ENCODE assay signal across 8 cellular contexts in genomic region chr9:128702445-128702948, GRCh38. TPM values are rescaled to one million over a fixed set of nuclear protein-coding genes. Genes with fewer than 3 reads are reported as not detected.
DNase-seq lines count a peak whose midpoint lies in the region; ATAC-seq and TF ChIP-seq lines count a peak whose summit lies in the region.

Gene PKN3, plus strand, starts transcription at chr9:128702503. Its CDS starts 413 bp downstream, at chr9:128702916.

- peak; percentile 81 for ATAC-seq in GM21390 (IDR thresholded peaks at IDR 0.05; ENCODE audit: unreplicated experiment)
- ATAC-seq in IMR-90 (ENCODE audit: low read depth) = peak; percentile 91

- peak within 1 kb of the TSS; percentile 75 to 89; a peak in 2 of 4 replicates for H4K8ac ChIP-seq in IMR-90 (ENCODE audit: low read depth in 2 of 2, low read length in 2 of 2)

- TF ChIP-seq CTCF in IMR-90 (conservative IDR thresholded peaks at IDR 0.05; ENCODE audit: low read depth, low read length) (peak; percentile 58), osteoblast (IDR thresholded peaks at IDR 0.05; ENCODE audit: extremely low read depth, low read depth, low read length) (peak; percentile 72)

- peaks cover 8% of the 10 kb centered on the region for H3K9me1 ChIP-seq in IMR-90 (ENCODE audit: insufficient read depth, low read length)

- H3K4me1 ChIP-seq in IMR-90 (ENCODE audit: control insufficient read depth, insufficient read depth, low read length) (no peaks in the 10 kb centered on the region), SJSA1 (replicated peaks) (peaks cover 21% of the 10 kb centered on the region), osteoblast (ENCODE audit: insufficient read depth, low read length) (peaks cover 4% of the 10 kb centered on the region), thymus (ENCODE audit: control insufficient read depth, insufficient read depth, low read length) (peaks cover 3% of the 10 kb centered on the region)

- dilution Hi-C loops in IMR-90 (cut with HindIII; ENCODE audit: low sequenced_read_pairs, unreplicated experiment) = no loop called here

- H4K5ac ChIP-seq in IMR-90 (ENCODE audit: low read depth, low read length) = no peak within 1 kb of the TSS

- no TSS peak for BruUV-seq in IMR-90 (replicated peaks; lab: Mats Ljungman, UMichigan)

- peak; percentile 59 for DNase-seq in DMS114 treated with DMSO at 0.1 percent for 48 hours (lab: John Stamatoyannopoulos, UW; ENCODE audit: unreplicated experiment)
- DNase-seq in IMR-90 = peak; percentile 66
- DNase-seq in SJSA1 (ENCODE audit: low read depth in 1 of 2, low spot score in 2 of 2) = peak; percentile 89 to 91
- DNase-seq in activated naive CD4-positive, alpha-beta T cell treated with Interleukin-2 at 50 U/mL for 16 hours = peak; percentile 88
- DNase-seq in globus pallidus (ENCODE audit: low spot score) = peak; percentile 69
- DNase-seq in osteoblast (ENCODE audit: insufficient read length, low spot score, missing footprints) = peak; percentile 100

- H2BK15ac ChIP-seq in IMR-90 (ENCODE audit: low read depth, low read length) = no peak within 1 kb of the TSS

- WGBS in IMR-90 (ENCODE audit: extremely low coverage in 2 of 2, insufficient read length in 1 of 2), 2 experiments = 0% methylated on average over 16 of the region's 65 CpGs; no CpG with 5 or more reads in 1 of the 2 experiments
- WGBS in thymus = under 1% methylated on average over 65 of the region's 65 CpGs

- POLR2A ChIA-PET in IMR-90 (lab: Charles Lee; ENCODE audit: unreplicated experiment) = interaction anchor here (0.5 kb wide), 1 partner anchor 15 kb away, joined by 3 read pairs; no protein-coding TSS in a partner anchor

- H2BK5ac ChIP-seq in IMR-90 (ENCODE audit: low read depth, low read length, poor library complexity, severe bottlenecking) = no peak within 1 kb of the TSS

- H3K4ac ChIP-seq in IMR-90 (ENCODE audit: low read depth, low read length) = peak within 1 kb of the TSS; percentile 63

- peak within 1 kb of the TSS; percentile 68; the same call in 1 of the 2 replicates for H3K14ac ChIP-seq in IMR-90 (replicated peaks; ENCODE audit: low read depth, low read length)

- no peak within 1 kb of the TSS for H2BK20ac ChIP-seq in IMR-90 (ENCODE audit: low read depth, low read length)

- H3K18ac ChIP-seq in IMR-90 (ENCODE audit: low read depth, low read length) = no peak within 1 kb of the TSS

- peak within 1 kb of the TSS; percentile 47; the same call in 1 of the 2 replicates for H3K23ac ChIP-seq in IMR-90 (ENCODE audit: low read depth, low read length)

- H2BK120ac ChIP-seq in IMR-90 (ENCODE audit: low read depth, low read length) = peak within 1 kb of the TSS; percentile 27

- in situ Hi-C loops in IMR-90 (cut with MboI; ENCODE audit: low sequenced_read_pairs) = no loop called here

- peak; percentile 28 for TF ChIP-seq RAD21 in IMR-90 (IDR thresholded peaks at IDR 0.05; ENCODE audit: low read length)

- H3K79me1 ChIP-seq in IMR-90 (ENCODE audit: low read depth in 1 of 2, low read length in 2 of 2) = peaks cover 0 to 20% of the 10 kb centered on the region in 2 experiments; a peak in 3 of 4 replicates

- peak within 1 kb of the TSS; percentile 57; the same call in 1 of the 2 replicates for H3K9ac ChIP-seq in IMR-90 (ENCODE audit: low read depth, low read length)

- H2AK9ac ChIP-seq in IMR-90 (replicated peaks; ENCODE audit: low read depth, low read length, poor library complexity) = peak within 1 kb of the TSS; percentile 96

- H3K4me3 ChIP-seq in IMR-90 (ENCODE audit: insufficient read depth, low read depth, low read length) (peak within 1 kb of the TSS; percentile 74), SJSA1 (peak within 1 kb of the TSS; percentile 73), osteoblast (ENCODE audit: insufficient read depth, low read length) (peak within 1 kb of the TSS; percentile 80), thymus (ENCODE audit: low read length) (peak within 1 kb of the TSS; percentile 88)

- H3K27ac ChIP-seq in IMR-90 (ENCODE audit: insufficient read depth, low read length) = peak within 1 kb of the TSS; percentile 58; the same call in 1 of the 2 replicates
- H3K27ac ChIP-seq in SJSA1 = peak within 1 kb of the TSS; percentile 75
- no peak within 1 kb of the TSS for H3K27ac ChIP-seq in osteoblast (ENCODE audit: low read depth, low read length)
- H3K27ac ChIP-seq in thymus (ENCODE audit: low read depth) = peak within 1 kb of the TSS; percentile 59

- no peaks in the 10 kb centered on the region; the same call in 1 of the 2 replicates for H4K20me1 ChIP-seq in IMR-90 (ENCODE audit: insufficient read depth, low read length)
- H4K20me1 ChIP-seq in osteoblast (ENCODE audit: insufficient read depth, low read length) = no peaks in the 10 kb centered on the region

- no peak within 1 kb of the TSS for H4K91ac ChIP-seq in IMR-90 (ENCODE audit: insufficient read depth, low read depth, low read length)

- intact Hi-C loops in IMR-90 (cut with micrococcal nuclease) = no loop called here

- peak within 1 kb of the TSS; percentile 87 for H3K4me2 ChIP-seq in IMR-90 (ENCODE audit: low read depth, low read length)
- H3K4me2 ChIP-seq in osteoblast (ENCODE audit: insufficient read depth, low read length) = peak within 1 kb of the TSS; percentile 84

- CTCF ChIA-PET in IMR-90 (lab: Yijun Ruan, JAX) = interaction anchor here (0.6 to 1.1 kb wide), 2 partner anchors 11 to 12 kb away, joined by 3 to 4 read pairs; no protein-coding TSS in a partner anchor

- peak within 1 kb of the TSS; percentile 98 for H2AFZ ChIP-seq in IMR-90 (replicated peaks; ENCODE audit: low read length, poor library complexity)
- H2AFZ ChIP-seq in osteoblast (ENCODE audit: low read length) = peak within 1 kb of the TSS; percentile 88

- no peak for TF ChIP-seq POLR2A in IMR-90 (IDR thresholded peaks at IDR 0.05; ENCODE audit: low read depth, low read length)

- H3K36me3 ChIP-seq in IMR-90 (ENCODE audit: control insufficient read depth, insufficient read depth, low read length) = peaks cover under 1% of the 10 kb centered on the region; the same call in 1 of the 2 replicates
- peaks cover 32% of the 10 kb centered on the region for H3K36me3 ChIP-seq in SJSA1
- no peaks in the 10 kb centered on the region for H3K36me3 ChIP-seq in osteoblast (ENCODE audit: insufficient read depth, low read length)
- peaks cover 8% of the 10 kb centered on the region for H3K36me3 ChIP-seq in thymus (ENCODE audit: control insufficient read depth, insufficient read depth)

- no peaks in the 10 kb centered on the region for H3K9me3 ChIP-seq in IMR-90 (ENCODE audit: control insufficient read depth, insufficient read depth, low read length)
- H3K9me3 ChIP-seq in SJSA1 (replicated peaks) = no peaks in the 10 kb centered on the region
- no peaks in the 10 kb centered on the region for H3K9me3 ChIP-seq in osteoblast (ENCODE audit: low read depth, low read length)
- H3K9me3 ChIP-seq in thymus (ENCODE audit: control insufficient read depth) = no peaks in the 10 kb centered on the region

- peak within 1 kb of the TSS; percentile 51; the same call in 1 of the 2 replicates for H2AK5ac ChIP-seq in IMR-90 (ENCODE audit: low read depth, low read length)

- H3K56ac ChIP-seq in IMR-90 (ENCODE audit: extremely low read depth, insufficient read depth, low read length) = no peak within 1 kb of the TSS

- no peaks in the 10 kb centered on the region for H3K79me2 ChIP-seq in osteoblast (ENCODE audit: insufficient read depth, low read length)

- H3K27me3 ChIP-seq in IMR-90 (ENCODE audit: control insufficient read depth, insufficient read depth, low read length) (no peaks in the 10 kb centered on the region), SJSA1 (replicated peaks) (no peaks in the 10 kb centered on the region), osteoblast (ENCODE audit: insufficient read depth, low read length) (no peaks in the 10 kb centered on the region), thymus (ENCODE audit: control insufficient read depth, insufficient read depth) (no peaks in the 10 kb centered on the region)

TF ChIP-seq in IMR-90, 13 proteins besides CTCF, POLR2A, EP300 and RAD21:
- 0 out of 2 replicates have a peak, but pooled peaks have one; percentile 16 for TF ChIP-seq MXI1 (IDR thresholded peaks at IDR 0.05; ENCODE audit: borderline replicate concordance, low read depth, low read length)
- TF ChIP-seq NFE2L2 (IDR thresholded peaks at IDR 0.05; ENCODE audit: low read depth, low read length) = no peak
- TF ChIP-seq MAFK (IDR thresholded peaks at IDR 0.05; ENCODE audit: low read depth, low read length) = no peak

RNA-seq across cellular contexts. Expression of gene PKN3, which starts in this region (rescaled TPM):
- total RNA-seq in IMR-90 (2012; rRNA removed) = 1.6 and 1.7 TPM in 2 replicates
- 3.8 and 5.7 TPM in 2 replicates for polyA plus RNA-seq in IMR-90 (2012; rRNA removed)
- polyA plus RNA-seq in IMR-90 (2012; cell fraction: cytosol; rRNA removed) = 3.5 and 3.6 TPM in 2 replicates
- 18.8 and 32.4 TPM in 2 replicates for polyA plus RNA-seq in IMR-90 (2012; cell fraction: nucleus; rRNA removed; ENCODE audit: low replicate concordance)
- total RNA-seq in SJSA1 (2014; rRNA removed; shearing (Covaris generic)) = 9.5 and 13.6 TPM in 2 replicates
- total RNA-seq in osteoblast = 3.5 and 4.3 TPM in 2 replicates
- 10.4 TPM for polyA plus RNA-seq in thymus
